Comparison of ENCODE assay signal across 8 cellular contexts in the genomic region with DNA sequence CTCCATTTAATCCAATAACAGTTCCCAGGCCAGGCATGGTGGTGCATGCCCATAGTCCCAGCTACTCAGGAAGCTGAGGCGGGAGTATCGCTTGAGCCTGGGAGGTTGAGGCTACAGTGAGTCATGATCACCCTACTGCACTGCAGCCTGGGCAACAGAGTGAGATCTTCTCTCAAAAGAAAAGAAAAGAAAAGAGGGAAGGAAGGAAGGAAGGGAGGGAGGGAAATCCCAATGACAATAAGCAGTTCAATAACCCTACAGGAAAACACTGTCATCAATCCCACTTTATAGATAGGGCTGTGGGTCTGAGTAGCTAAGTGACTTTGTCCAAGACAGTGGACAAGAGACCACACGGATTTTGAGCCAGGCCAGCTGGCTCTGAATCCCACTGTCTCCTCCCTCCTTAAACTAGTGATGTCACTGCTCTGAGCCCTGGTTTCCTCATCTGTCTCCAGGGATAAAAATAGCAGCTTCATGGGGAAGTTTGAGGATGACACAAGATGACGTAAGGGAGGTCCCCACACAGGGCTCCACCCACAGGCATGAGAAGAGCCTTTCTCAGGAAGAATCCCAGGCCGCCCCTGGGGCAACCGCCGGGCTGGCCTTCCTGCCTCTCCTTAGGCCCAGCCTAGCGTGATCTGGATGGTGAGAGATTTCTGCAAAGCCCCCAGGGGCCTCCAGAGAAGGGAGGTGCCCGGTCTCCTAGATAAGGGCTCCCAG. TPM values are rescaled to one million over a fixed set of nuclear protein-coding genes. Genes with fewer than 3 reads are reported as not detected.
DNase-seq lines count a peak whose midpoint lies in the region; ATAC-seq and TF ChIP-seq lines count a peak whose summit lies in the region.

No MANE protein-coding gene starts in this region.

- no TSS peak for BruUV-seq in PC-3 (replicated peaks; lab: Mats Ljungman, UMichigan)

- no peaks in the 10 kb centered on the region for H3K27me3 ChIP-seq in GM23338 (ENCODE audit: insufficient read depth)
- H3K27me3 ChIP-seq in PC-3 (ENCODE audit: low read length) = no peaks in the 10 kb centered on the region
- no peaks in the 10 kb centered on the region for H3K27me3 ChIP-seq in neutrophil

- H3F3A ChIP-seq in GM23338 (replicated peaks; ENCODE audit: low read depth) (no peaks in the 10 kb centered on the region), PC-3 (ENCODE audit: low read length, unreplicated experiment) (no peaks in the 10 kb centered on the region)

- H3K36me3 ChIP-seq in GM23338 (ENCODE audit: insufficient read depth) (no peaks in the 10 kb centered on the region), PC-3 (ENCODE audit: low read depth, low read length) (no peaks in the 10 kb centered on the region), neutrophil (no peaks in the 10 kb centered on the region)

- H3K4me3 Mint-ChIP-seq in GM23338 = no peak overlapping the region

- H4K20me1 ChIP-seq in GM23338 (replicated peaks; ENCODE audit: insufficient read depth) = no peaks in the 10 kb centered on the region
- no peaks in the 10 kb centered on the region for H4K20me1 ChIP-seq in PC-3 (ENCODE audit: low read length)

- H3K9me2 ChIP-seq in GM23338 (ENCODE audit: insufficient read depth) (no peaks in the 10 kb centered on the region), PC-3 (replicated peaks; ENCODE audit: low read length) (no peaks in the 10 kb centered on the region)

- H3K27me3 Mint-ChIP-seq in GM23338 (ENCODE audit: insufficient read depth, low read depth, poor library complexity) = peaks cover 10% of the 10 kb centered on the region

- intact Hi-C loops in PC-3 (cut with micrococcal nuclease) = no loop called here

- H3K4me2 ChIP-seq in GM23338 (no peak overlapping the region), PC-3 (ENCODE audit: low read length) (no peak overlapping the region)

- POLR2A ChIA-PET in PC-3 (lab: Charles Lee; ENCODE audit: unreplicated experiment) = no interaction called here

- H3K4me1 Mint-ChIP-seq in GM23338 = peaks cover 20% of the 10 kb centered on the region

- H3K9me3 ChIP-seq in PC-3 (ENCODE audit: low read length) = no peaks in the 10 kb centered on the region
- H3K9me3 ChIP-seq in neutrophil = no peaks in the 10 kb centered on the region

- H3K79me2 ChIP-seq in GM23338 (replicated peaks; ENCODE audit: insufficient read depth) (no peaks in the 10 kb centered on the region), PC-3 (ENCODE audit: low read length) (no peaks in the 10 kb centered on the region)

- H3K9me3 Mint-ChIP-seq in GM23338 = no peaks in the 10 kb centered on the region; the same call in 2 of the 3 replicates

- ATAC-seq in GM23338 = peak; percentile 43
- ATAC-seq in PC-3 = no peak
- ATAC-seq in GM21576 (IDR thresholded peaks at IDR 0.05; ENCODE audit: unreplicated experiment) = no peak
- no peak for ATAC-seq in HG03135 (IDR thresholded peaks at IDR 0.05; ENCODE audit: unreplicated experiment)

- no peak overlapping the region for H3K27ac Mint-ChIP-seq in GM23338

- peak overlapping the region; percentile 59; the same call in 1 of the 2 replicates for H2AFZ ChIP-seq in GM23338
- H2AFZ ChIP-seq in PC-3 (ENCODE audit: low read length) = no peak overlapping the region

- no peaks in the 10 kb centered on the region for H3K36me3 Mint-ChIP-seq in GM23338 (ENCODE audit: low read depth)

- H3K4me1 ChIP-seq in GM23338 (ENCODE audit: insufficient read depth) = no peaks in the 10 kb centered on the region; the same call in 1 of the 2 replicates
- peaks cover 58% of the 10 kb centered on the region for H3K4me1 ChIP-seq in PC-3 (ENCODE audit: insufficient read depth, low read length)
- H3K4me1 ChIP-seq in neutrophil (ENCODE audit: control insufficient read depth in 1 of 2, insufficient read depth in 1 of 2, low read depth in 1 of 2, low read length in 1 of 2) = peaks cover 35 to 50% of the 10 kb centered on the region in 2 experiments

- no peak overlapping the region; the same call in 1 of the 2 replicates for H3K9ac ChIP-seq in PC-3 (ENCODE audit: low read length)

- DNase-seq in GM23338 (ENCODE audit: low spot score) (peak; percentile 46), PC-3 (peak; percentile 48), epidermal melanocyte (ENCODE audit: insufficient read length, low spot score) (peak; percentile 38), NCI-H748 treated with DMSO at 0.1 percent for 48 hours (lab: John Stamatoyannopoulos, UW) (no peak)
- no peak for DNase-seq in stimulated activated CD4-positive, alpha-beta T cell treated with anti-CD3 and anti-CD28 coated beads, Interleukin-2, amount 100 ng/mL, for 24 hours

- no peak overlapping the region for H3K27ac ChIP-seq in GM23338 (ENCODE audit: low read depth)
- H3K27ac ChIP-seq in PC-3 (ENCODE audit: low read length) = peak overlapping the region; percentile 92
- H3K27ac ChIP-seq in neutrophil = peak overlapping the region; percentile 85

- H3K4me3 ChIP-seq in GM23338 (no peak overlapping the region), PC-3 (ENCODE audit: low read length) (no peak overlapping the region), neutrophil (ENCODE audit: low read depth in 1 of 2, low read length in 1 of 2) (peak overlapping the region in 1 of 2 experiments; percentile 11)

- CTCF ChIA-PET in PC-3 (lab: Charles Lee) = no interaction called here

- TF ChIP-seq CTCF in GM23338 (conservative IDR thresholded peaks at IDR 0.05; ENCODE audit: low read depth in 2 of 2) (no peak), PC-3 (conservative IDR thresholded peaks at IDR 0.05; ENCODE audit: low read depth, low read length) (no peak), neutrophil (IDR thresholded peaks at IDR 0.05) (peak; percentile 25)

TF ChIP-seq in GM23338, 12 proteins besides CTCF, POLR2A, EP300 and RAD21:
- TF ChIP-seq, protein P1, sequence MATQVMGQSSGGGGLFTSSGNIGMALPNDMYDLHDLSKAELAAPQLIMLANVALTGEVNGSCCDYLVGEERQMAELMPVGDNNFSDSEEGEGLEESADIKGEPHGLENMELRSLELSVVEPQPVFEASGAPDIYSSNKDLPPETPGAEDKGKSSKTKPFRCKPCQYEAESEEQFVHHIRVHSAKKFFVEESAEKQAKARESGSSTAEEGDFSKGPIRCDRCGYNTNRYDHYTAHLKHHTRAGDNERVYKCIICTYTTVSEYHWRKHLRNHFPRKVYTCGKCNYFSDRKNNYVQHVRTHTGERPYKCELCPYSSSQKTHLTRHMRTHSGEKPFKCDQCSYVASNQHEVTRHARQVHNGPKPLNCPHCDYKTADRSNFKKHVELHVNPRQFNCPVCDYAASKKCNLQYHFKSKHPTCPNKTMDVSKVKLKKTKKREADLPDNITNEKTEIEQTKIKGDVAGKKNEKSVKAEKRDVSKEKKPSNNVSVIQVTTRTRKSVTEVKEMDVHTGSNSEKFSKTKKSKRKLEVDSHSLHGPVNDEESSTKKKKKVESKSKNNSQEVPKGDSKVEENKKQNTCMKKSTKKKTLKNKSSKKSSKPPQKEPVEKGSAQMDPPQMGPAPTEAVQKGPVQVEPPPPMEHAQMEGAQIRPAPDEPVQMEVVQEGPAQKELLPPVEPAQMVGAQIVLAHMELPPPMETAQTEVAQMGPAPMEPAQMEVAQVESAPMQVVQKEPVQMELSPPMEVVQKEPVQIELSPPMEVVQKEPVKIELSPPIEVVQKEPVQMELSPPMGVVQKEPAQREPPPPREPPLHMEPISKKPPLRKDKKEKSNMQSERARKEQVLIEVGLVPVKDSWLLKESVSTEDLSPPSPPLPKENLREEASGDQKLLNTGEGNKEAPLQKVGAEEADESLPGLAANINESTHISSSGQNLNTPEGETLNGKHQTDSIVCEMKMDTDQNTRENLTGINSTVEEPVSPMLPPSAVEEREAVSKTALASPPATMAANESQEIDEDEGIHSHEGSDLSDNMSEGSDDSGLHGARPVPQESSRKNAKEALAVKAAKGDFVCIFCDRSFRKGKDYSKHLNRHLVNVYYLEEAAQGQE (IDR thresholded peaks at IDR 0.05; ENCODE audit: unreplicated experiment) = no peak
- TF ChIP-seq POLR2AphosphoS5 (IDR thresholded peaks at IDR 0.05; ENCODE audit: low read depth) (no peak), CREB1 (CRISPR knock-in tag; IDR thresholded peaks at IDR 0.05; ENCODE audit: low read depth) (peak; percentile 40; the same call in 1 of the 2 replicates)
TF ChIP-seq in GM23338: peak in this region for 1.

RNA-seq across cellular contexts. Expression of a gene that starts 7.2 kb away (rescaled TPM):
- total RNA-seq in GM23338 (2014; rRNA removed; shearing (Covaris generic)) = 13.7 and 21.0 TPM in 2 replicates
- 5.8 and 6.9 TPM in 2 replicates for polyA plus RNA-seq in GM23338 (2016; fragmentation: Nextera tagmentation; extraction: Ambion mirVana)
- total RNA-seq in PC-3 (2014; rRNA removed) = 160 and 193 TPM in 2 replicates

RNA-seq across cellular contexts. Expression of a gene that starts 26.4 kb away (rescaled TPM):
- total RNA-seq in GM23338 (2014; rRNA removed; shearing (Covaris generic)) = 14.4 and 19.8 TPM in 2 replicates
- 17.9 and 23.2 TPM in 2 replicates for polyA plus RNA-seq in GM23338 (2016; fragmentation: Nextera tagmentation; extraction: Ambion mirVana)
- 50.7 and 55.7 TPM in 2 replicates for total RNA-seq in PC-3 (2014; rRNA removed)

RNA-seq across cellular contexts. Expression of a gene that starts 34.8 kb away (rescaled TPM):
- total RNA-seq in GM23338 (2014; rRNA removed; shearing (Covaris generic)) = 56.8 and 65.3 TPM in 2 replicates
- polyA plus RNA-seq in GM23338 (2016; fragmentation: Nextera tagmentation; extraction: Ambion mirVana) = 46.5 and 52.6 TPM in 2 replicates
- 115 and 137 TPM in 2 replicates for total RNA-seq in PC-3 (2014; rRNA removed)

RNA-seq across cellular contexts. Expression of a gene that starts 48.0 kb away (rescaled TPM):
- 29.0 and 32.0 TPM in 2 replicates for total RNA-seq in GM23338 (2014; rRNA removed; shearing (Covaris generic))
- 14.1 and 16.1 TPM in 2 replicates for polyA plus RNA-seq in GM23338 (2016; fragmentation: Nextera tagmentation; extraction: Ambion mirVana)
- 13.8 and 18.7 TPM in 2 replicates for total RNA-seq in PC-3 (2014; rRNA removed)

Comparison
In these comparisons a context has a peak if more than half of its experiments do, and no peak if none do; other contexts are left out.
1. DNase-seq: peak in GM23338 (single experiment), PC-3 (single experiment) and epidermal melanocyte (single experiment); none in NCI-H748 treated with DMSO at 0.1 percent for 48 hours (single experiment) and stimulated activated CD4-positive, alpha-beta T cell treated with anti-CD3 and anti-CD28 coated beads, Interleukin-2, amount 100 ng/mL, for 24 hours (0 of 2).